ENCODE assay signal across 9 cellular contexts in genomic region chr1:162696286-162696862, GRCh38.
DNase-seq lines count a peak whose midpoint lies in the region; ATAC-seq and TF ChIP-seq lines count a peak whose summit lies in the region.
"Had no signal": no experiment of that assay in that cellular context is flagged by ENCODE, and none has a peak within 500 bp of the region (broad histone marks: within the 10 kb centered on the region; RNA-seq: fewer than 3 reads in every experiment).

No MANE protein-coding gene starts in this region.

- no peak for TF ChIP-seq POLR2A in upper lobe of left lung (IDR thresholded peaks at IDR 0.05)

- ATAC-seq in upper lobe of left lung (ENCODE audit: low FRiP score in 2 of 2) (peak; percentile 83 to 93), natural killer cell (no peak)

- TF ChIP-seq RAD21 in liver (IDR thresholded peaks at IDR 0.05): peak in 1 of 2 donors; percentile 37

- H3K9ac ChIP-seq in liver (ENCODE audit: low read depth in 1 of 2, low read length in 2 of 2): no peak overlapping the region

- intact Hi-C loops in natural killer cell (cut with micrococcal nuclease): no loop called here

- H3K4me1 ChIP-seq in liver (ENCODE audit: control insufficient read depth in 4 of 4, insufficient read depth in 4 of 4, low read length in 3 of 4): peaks cover 0 to 10% (median 7%) of the 10 kb centered on the region in 4 donors
- peaks cover 3 to 8% (median 6%) of the 10 kb centered on the region in 4 donors for H3K4me1 ChIP-seq in upper lobe of left lung

- H3K9me3 Mint-ChIP-seq in natural killer cell: no peaks in the 10 kb centered on the region
- H3K9me3 Mint-ChIP-seq: naive B cell had no signal

- peak overlapping the region in 1 of 2 donors; percentile 54 for H3K27ac ChIP-seq in liver (ENCODE audit: low read depth in 1 of 2, low read length in 2 of 2)
- H3K27ac ChIP-seq in upper lobe of left lung: peak overlapping the region in 2 of 4 donors; percentile 62 to 66

- no peaks in the 10 kb centered on the region for H3K9me3 ChIP-seq in liver (ENCODE audit: control insufficient read depth in 4 of 4, low read length in 3 of 4)
- H3K9me3 ChIP-seq in upper lobe of left lung: no peaks in the 10 kb centered on the region

- no peak overlapping the region for H3K27ac Mint-ChIP-seq in natural killer cell
- H3K27ac Mint-ChIP-seq: naive B cell had no signal

- no peak for TF ChIP-seq EP300 in upper lobe of left lung (IDR thresholded peaks at IDR 0.05)

- no peaks in the 10 kb centered on the region for H3K36me3 Mint-ChIP-seq in natural killer cell
- H3K36me3 Mint-ChIP-seq: naive B cell had no signal

- H3K4me3 ChIP-seq in liver (ENCODE audit: low read depth in 1 of 3, low read length in 3 of 3) (no peak overlapping the region), upper lobe of left lung (no peak overlapping the region)

- H3K27me3 Mint-ChIP-seq in natural killer cell (ENCODE audit: low read depth in 2 of 2): peaks cover 5 to 9% of the 10 kb centered on the region in 2 donors

- H3K4me1 Mint-ChIP-seq in natural killer cell: no peaks in the 10 kb centered on the region
- H3K4me1 Mint-ChIP-seq: naive B cell had no signal

- no peak overlapping the region for H3K4me3 Mint-ChIP-seq in natural killer cell
- H3K4me3 Mint-ChIP-seq: naive B cell had no signal

- no peak for TF ChIP-seq CTCF in liver (IDR thresholded peaks at IDR 0.05; ENCODE audit: low read depth, low read length, missing input control)
- no peak for TF ChIP-seq CTCF in upper lobe of left lung (IDR thresholded peaks at IDR 0.05)
- no peak for TF ChIP-seq CTCF in natural killer cell (IDR thresholded peaks at IDR 0.05)

- H3K27me3 ChIP-seq in liver (ENCODE audit: control insufficient read depth in 4 of 4, insufficient read depth in 4 of 4, low read length in 3 of 4): no peaks in the 10 kb centered on the region
- H3K27me3 ChIP-seq in upper lobe of left lung: no peaks in the 10 kb centered on the region

- 74% methylated on average over 5 of the region's 5 CpGs for WGBS in liver
- WGBS in upper lobe of left lung, 2 donors: 50 to 59% methylated on average over 5 of the region's 5 CpGs

- no peaks in the 10 kb centered on the region for H3K36me3 ChIP-seq in liver (ENCODE audit: control insufficient read depth in 4 of 4, insufficient read depth in 3 of 4, low read depth in 1 of 4, low read length in 3 of 4)
- H3K36me3 ChIP-seq in upper lobe of left lung: no peaks in the 10 kb centered on the region

- DNase-seq in GM04503 (ENCODE audit: low read depth): peak; percentile 77
- peak; percentile 93 to 97 for DNase-seq in NCI-H524 (lab: John Stamatoyannopoulos, UW)
- DNase-seq in dedifferentiated amniotic fluid mesenchymal stem cell (ENCODE audit: extremely low spot score): peak; percentile 97
- DNase-seq in upper lobe of left lung: peak; percentile 17 to 56
- DNase-seq in germinal center (ENCODE audit: low spot score): no peak
- no peak for DNase-seq in stimulated activated naive CD4-positive, alpha-beta T cell treated with Interleukin-2 at 50 U/mL for 16 hours (lab: John Stamatoyannopoulos, UW)
- DNase-seq in natural killer cell: no peak
- DNase-seq: naive B cell had no signal

TF ChIP-seq in liver, 16 proteins besides CTCF, POLR2A, EP300 and RAD21:
- TF ChIP-seq NR2F2 (IDR thresholded peaks at IDR 0.05): peak; percentile 78
- TF ChIP-seq YY1 (IDR thresholded peaks at IDR 0.05): no peak
- no peak for TF ChIP-seq HNF4G (IDR thresholded peaks at IDR 0.05)
TF ChIP-seq in liver: peak in this region for 1.

Comparison
In these comparisons a context has a peak if more than half of its experiments do, and no peak if none do; other contexts are left out.
1. DNase-seq: peak in GM04503 (single experiment), NCI-H524 (2 of 2), dedifferentiated amniotic fluid mesenchymal stem cell (single experiment) and upper lobe of left lung (2 of 2); none in germinal center (single experiment), stimulated activated naive CD4-positive, alpha-beta T cell treated with Interleukin-2 at 50 U/mL for 16 hours (single experiment) and natural killer cell (single experiment).
2. ATAC-seq: peak in upper lobe of left lung (2 of 2); none in natural killer cell (0 of 3).